In the genomic region with DNA sequence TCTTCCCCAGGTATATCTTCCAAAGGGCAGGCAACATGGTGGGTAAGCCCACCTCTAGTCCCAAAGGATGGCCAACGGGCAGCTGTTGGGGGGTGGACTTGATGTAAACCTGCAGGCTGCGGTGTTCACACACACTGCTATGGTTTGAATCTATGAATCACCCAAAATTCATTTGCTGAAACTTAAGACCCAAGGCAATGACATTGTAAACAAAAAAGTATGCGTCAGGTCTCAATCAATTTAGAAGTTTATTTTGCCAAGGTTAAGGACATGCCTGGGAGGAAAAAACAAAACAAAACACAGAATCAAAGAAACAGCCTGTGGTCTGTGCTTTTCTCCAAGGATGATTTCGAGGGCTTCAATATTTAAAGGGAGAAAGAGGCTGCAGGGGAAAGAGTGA, we compare ENCODE assay signal across 1 cellular context.
TF ChIP-seq lines count a peak whose summit lies in the region.

No MANE protein-coding gene starts in this region.

TF ChIP-seq in HEK293, 187 proteins besides CTCF, POLR2A, EP300 and RAD21 (continued from another document):
- TF ChIP-seq, protein P1, sequence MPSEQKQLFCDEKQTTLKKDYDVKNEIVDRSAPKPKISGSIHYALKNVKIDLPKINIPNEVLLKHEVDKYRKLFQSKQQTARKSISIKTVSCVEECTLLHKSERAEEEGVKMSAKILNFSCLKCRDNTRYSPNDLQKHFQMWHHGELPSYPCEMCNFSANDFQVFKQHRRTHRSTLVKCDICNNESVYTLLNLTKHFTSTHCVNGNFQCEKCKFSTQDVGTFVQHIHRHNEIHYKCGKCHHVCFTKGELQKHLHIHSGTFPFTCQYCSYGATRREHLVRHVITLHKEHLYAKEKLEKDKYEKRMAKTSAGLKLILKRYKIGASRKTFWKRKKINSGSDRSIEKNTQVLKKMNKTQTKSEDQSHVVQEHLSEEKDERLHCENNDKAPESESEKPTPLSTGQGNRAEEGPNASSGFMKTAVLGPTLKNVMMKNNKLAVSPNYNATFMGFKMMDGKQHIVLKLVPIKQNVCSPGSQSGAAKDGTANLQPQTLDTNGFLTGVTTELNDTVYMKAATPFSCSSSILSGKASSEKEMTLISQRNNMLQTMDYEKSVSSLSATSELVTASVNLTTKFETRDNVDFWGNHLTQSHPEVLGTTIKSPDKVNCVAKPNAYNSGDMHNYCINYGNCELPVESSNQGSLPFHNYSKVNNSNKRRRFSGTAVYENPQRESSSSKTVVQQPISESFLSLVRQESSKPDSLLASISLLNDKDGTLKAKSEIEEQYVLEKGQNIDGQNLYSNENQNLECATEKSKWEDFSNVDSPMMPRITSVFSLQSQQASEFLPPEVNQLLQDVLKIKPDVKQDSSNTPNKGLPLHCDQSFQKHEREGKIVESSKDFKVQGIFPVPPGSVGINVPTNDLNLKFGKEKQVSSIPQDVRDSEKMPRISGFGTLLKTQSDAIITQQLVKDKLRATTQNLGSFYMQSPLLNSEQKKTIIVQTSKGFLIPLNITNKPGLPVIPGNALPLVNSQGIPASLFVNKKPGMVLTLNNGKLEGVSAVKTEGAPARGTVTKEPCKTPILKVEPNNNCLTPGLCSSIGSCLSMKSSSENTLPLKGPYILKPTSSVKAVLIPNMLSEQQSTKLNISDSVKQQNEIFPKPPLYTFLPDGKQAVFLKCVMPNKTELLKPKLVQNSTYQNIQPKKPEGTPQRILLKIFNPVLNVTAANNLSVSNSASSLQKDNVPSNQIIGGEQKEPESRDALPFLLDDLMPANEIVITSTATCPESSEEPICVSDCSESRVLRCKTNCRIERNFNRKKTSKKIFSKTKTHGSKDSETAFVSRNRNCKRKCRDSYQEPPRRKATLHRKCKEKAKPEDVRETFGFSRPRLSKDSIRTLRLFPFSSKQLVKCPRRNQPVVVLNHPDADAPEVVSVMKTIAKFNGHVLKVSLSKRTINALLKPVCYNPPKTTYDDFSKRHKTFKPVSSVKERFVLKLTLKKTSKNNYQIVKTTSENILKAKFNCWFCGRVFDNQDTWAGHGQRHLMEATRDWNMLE (tag by site-specific recombination; conservative IDR thresholded peaks at IDR 0.05; ENCODE audit: low read depth), result no peak
- peak; percentile 69; the same call in 1 of the 2 replicates for TF ChIP-seq ZNF843 (tag by site-specific recombination; IDR thresholded peaks at IDR 0.05)
- TF ChIP-seq SP7 (tag by site-specific recombination; IDR thresholded peaks at IDR 0.05), result 0 out of 2 replicates have a peak, but pooled peaks have one; percentile 29
- no peak for TF ChIP-seq ZNF837 (tag by site-specific recombination; IDR thresholded peaks at IDR 0.05)
- 0 out of 2 replicates have a peak, but pooled peaks have one; percentile 22 for TF ChIP-seq ZEB2 (tag by site-specific recombination; IDR thresholded peaks at IDR 0.05)
- TF ChIP-seq ZNF658 (tag by site-specific recombination; IDR thresholded peaks at IDR 0.05), result no peak
- TF ChIP-seq ZNF510 (tag by site-specific recombination; IDR thresholded peaks at IDR 0.05; ENCODE audit: insufficient replicate concordance), result no peak
- no peak for TF ChIP-seq ZNF138 (tag by site-specific recombination; IDR thresholded peaks at IDR 0.05; ENCODE audit: borderline replicate concordance)
- TF ChIP-seq, protein P2, sequence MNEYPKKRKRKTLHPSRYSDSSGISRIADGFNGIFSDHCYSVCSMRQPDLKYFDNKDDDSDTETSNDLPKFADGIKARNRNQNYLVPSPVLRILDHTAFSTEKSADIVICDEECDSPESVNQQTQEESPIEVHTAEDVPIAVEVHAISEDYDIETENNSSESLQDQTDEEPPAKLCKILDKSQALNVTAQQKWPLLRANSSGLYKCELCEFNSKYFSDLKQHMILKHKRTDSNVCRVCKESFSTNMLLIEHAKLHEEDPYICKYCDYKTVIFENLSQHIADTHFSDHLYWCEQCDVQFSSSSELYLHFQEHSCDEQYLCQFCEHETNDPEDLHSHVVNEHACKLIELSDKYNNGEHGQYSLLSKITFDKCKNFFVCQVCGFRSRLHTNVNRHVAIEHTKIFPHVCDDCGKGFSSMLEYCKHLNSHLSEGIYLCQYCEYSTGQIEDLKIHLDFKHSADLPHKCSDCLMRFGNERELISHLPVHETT (tag by site-specific recombination; IDR thresholded peaks at IDR 0.05), result peak; percentile 58; the same call in 1 of the 2 replicates
- TF ChIP-seq, protein P3, sequence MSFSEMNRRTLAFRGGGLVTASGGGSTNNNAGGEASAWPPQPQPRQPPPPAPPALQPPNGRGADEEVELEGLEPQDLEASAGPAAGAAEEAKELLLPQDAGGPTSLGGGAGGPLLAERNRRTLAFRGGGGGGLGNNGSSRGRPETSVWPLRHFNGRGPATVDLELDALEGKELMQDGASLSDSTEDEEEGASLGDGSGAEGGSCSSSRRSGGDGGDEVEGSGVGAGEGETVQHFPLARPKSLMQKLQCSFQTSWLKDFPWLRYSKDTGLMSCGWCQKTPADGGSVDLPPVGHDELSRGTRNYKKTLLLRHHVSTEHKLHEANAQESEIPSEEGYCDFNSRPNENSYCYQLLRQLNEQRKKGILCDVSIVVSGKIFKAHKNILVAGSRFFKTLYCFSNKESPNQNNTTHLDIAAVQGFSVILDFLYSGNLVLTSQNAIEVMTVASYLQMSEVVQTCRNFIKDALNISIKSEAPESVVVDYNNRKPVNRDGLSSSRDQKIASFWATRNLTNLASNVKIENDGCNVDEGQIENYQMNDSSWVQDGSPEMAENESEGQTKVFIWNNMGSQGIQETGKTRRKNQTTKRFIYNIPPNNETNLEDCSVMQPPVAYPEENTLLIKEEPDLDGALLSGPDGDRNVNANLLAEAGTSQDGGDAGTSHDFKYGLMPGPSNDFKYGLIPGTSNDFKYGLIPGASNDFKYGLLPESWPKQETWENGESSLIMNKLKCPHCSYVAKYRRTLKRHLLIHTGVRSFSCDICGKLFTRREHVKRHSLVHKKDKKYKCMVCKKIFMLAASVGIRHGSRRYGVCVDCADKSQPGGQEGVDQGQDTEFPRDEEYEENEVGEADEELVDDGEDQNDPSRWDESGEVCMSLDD (tag by site-specific recombination; IDR thresholded peaks at IDR 0.05), result no peak
- no peak for TF ChIP-seq ZBTB1 (tag by site-specific recombination; IDR thresholded peaks at IDR 0.05)
- no peak for TF ChIP-seq ZNF585B (tag by site-specific recombination; IDR thresholded peaks at IDR 0.05)
- peak; percentile 78; the same call in 1 of the 2 replicates for TF ChIP-seq GLI2 (tag by site-specific recombination; IDR thresholded peaks at IDR 0.05; ENCODE audit: borderline replicate concordance, low read depth)
- TF ChIP-seq, protein P4, sequence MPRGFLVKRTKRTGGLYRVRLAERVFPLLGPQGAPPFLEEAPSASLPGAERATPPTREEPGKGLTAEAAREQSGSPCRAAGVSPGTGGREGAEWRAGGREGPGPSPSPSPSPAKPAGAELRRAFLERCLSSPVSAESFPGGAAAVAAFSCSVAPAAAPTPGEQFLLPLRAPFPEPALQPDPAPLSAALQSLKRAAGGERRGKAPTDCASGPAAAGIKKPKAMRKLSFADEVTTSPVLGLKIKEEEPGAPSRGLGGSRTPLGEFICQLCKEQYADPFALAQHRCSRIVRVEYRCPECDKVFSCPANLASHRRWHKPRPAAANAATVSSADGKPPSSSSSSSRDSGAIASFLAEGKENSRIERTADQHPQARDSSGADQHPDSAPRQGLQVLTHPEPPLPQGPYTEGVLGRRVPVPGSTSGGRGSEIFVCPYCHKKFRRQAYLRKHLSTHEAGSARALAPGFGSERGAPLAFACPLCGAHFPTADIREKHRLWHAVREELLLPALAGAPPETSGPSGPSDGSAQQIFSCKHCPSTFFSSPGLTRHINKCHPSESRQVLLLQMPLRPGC (tag by site-specific recombination; IDR thresholded peaks at IDR 0.05), result peak; percentile 65
- TF ChIP-seq GFI1B (tag by site-specific recombination; IDR thresholded peaks at IDR 0.05), result 0 out of 2 replicates have a peak, but pooled peaks have one; percentile 58
- TF ChIP-seq, protein P5, sequence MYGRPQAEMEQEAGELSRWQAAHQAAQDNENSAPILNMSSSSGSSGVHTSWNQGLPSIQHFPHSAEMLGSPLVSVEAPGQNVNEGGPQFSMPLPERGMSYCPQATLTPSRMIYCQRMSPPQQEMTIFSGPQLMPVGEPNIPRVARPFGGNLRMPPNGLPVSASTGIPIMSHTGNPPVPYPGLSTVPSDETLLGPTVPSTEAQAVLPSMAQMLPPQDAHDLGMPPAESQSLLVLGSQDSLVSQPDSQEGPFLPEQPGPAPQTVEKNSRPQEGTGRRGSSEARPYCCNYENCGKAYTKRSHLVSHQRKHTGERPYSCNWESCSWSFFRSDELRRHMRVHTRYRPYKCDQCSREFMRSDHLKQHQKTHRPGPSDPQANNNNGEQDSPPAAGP (tag by site-specific recombination; IDR thresholded peaks at IDR 0.05), result peak; percentile 59; the same call in 1 of the 2 replicates
- TF ChIP-seq ZNF311 (tag by site-specific recombination; IDR thresholded peaks at IDR 0.05; ENCODE audit: borderline replicate concordance), result no peak
- 0 out of 2 replicates have a peak, but pooled peaks have one; percentile 23 for TF ChIP-seq FEZF1 (tag by site-specific recombination; IDR thresholded peaks at IDR 0.05)
- no peak for TF ChIP-seq ZNF404 (tag by site-specific recombination; IDR thresholded peaks at IDR 0.05)
- TF ChIP-seq GLIS1 (tag by site-specific recombination; IDR thresholded peaks at IDR 0.05), result 0 out of 2 replicates have a peak, but pooled peaks have one; percentile 20
- TF ChIP-seq, protein P6, sequence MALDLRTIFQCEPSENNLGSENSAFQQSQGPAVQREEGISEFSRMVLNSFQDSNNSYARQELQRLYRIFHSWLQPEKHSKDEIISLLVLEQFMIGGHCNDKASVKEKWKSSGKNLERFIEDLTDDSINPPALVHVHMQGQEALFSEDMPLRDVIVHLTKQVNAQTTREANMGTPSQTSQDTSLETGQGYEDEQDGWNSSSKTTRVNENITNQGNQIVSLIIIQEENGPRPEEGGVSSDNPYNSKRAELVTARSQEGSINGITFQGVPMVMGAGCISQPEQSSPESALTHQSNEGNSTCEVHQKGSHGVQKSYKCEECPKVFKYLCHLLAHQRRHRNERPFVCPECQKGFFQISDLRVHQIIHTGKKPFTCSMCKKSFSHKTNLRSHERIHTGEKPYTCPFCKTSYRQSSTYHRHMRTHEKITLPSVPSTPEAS (tag by site-specific recombination; IDR thresholded peaks at IDR 0.05), result no peak
- no peak for TF ChIP-seq ZNF530 (tag by site-specific recombination; IDR thresholded peaks at IDR 0.05; ENCODE audit: low read depth)
- TF ChIP-seq ZNF514 (tag by site-specific recombination; IDR thresholded peaks at IDR 0.05), result no peak
